Comparison of ENCODE assay signal across 16 cellular contexts in genomic region chr5:61687371-61687770, GRCh38.
"Had no signal": no experiment of that assay in that cellular context is flagged by ENCODE, and none has a peak within 500 bp of the region (broad histone marks: within the 10 kb centered on the region; RNA-seq: fewer than 3 reads in every experiment).

No MANE protein-coding gene starts in this region.

- H3K4me1 Mint-ChIP-seq: activated CD4-positive, alpha-beta T cell treated with anti-CD3 and anti-CD28 coated beads for 36 hours; activated CD8-positive, alpha-beta memory T cell treated with anti-CD3 and anti-CD28 coated beads, Interleukin-2, amount 10 ng/mL, durations not matched to agents 7 days and 5 days; T-helper 17 cell had no signal

- H3K9me3 Mint-ChIP-seq: dendritic cell treated with granulocyte-macrophage colony-stimulating factor and Interleukin-4, amounts not matched to agents 40 ng/mL and 50 ng/mL, for 4 days had no signal

- H3K9ac ChIP-seq: parathyroid adenoma had no signal

- H3K9me3 ChIP-seq: transverse colon had no signal

- H2AFZ ChIP-seq: parathyroid adenoma had no signal

- H3K4me1 ChIP-seq: parathyroid adenoma had no signal

- H3K27me3 ChIP-seq: transverse colon had no signal

- H3K4me3 Mint-ChIP-seq: activated CD4-positive, alpha-beta memory T cell treated with anti-CD3 and anti-CD28 coated beads for 36 hours; activated CD4-positive, alpha-beta T cell treated with anti-CD3 and anti-CD28 coated beads for 36 hours; activated CD8-positive, alpha-beta memory T cell treated with anti-CD3 and anti-CD28 coated beads, Interleukin-2, amount 10 ng/mL, durations not matched to agents 7 days and 5 days; activated naive CD4-positive, alpha-beta T cell treated with anti-CD3 and anti-CD28 coated beads for 36 hours; dendritic cell treated with granulocyte-macrophage colony-stimulating factor and Interleukin-4, amounts not matched to agents 40 ng/mL and 50 ng/mL, for 4 days; T-helper 17 cell had no signal

- H3K27ac Mint-ChIP-seq: activated CD4-positive, alpha-beta memory T cell treated with anti-CD3 and anti-CD28 coated beads for 36 hours; activated CD4-positive, alpha-beta T cell treated with anti-CD3 and anti-CD28 coated beads for 36 hours; activated CD8-positive, alpha-beta memory T cell treated with anti-CD3 and anti-CD28 coated beads, Interleukin-2, amount 10 ng/mL, durations not matched to agents 7 days and 5 days; activated naive CD4-positive, alpha-beta T cell treated with anti-CD3 and anti-CD28 coated beads for 36 hours; activated T-helper 2 cell treated with anti-CD3 and anti-CD28 coated beads, Interferon-gamma antibody, Interleukin-2, Interleukin-4, amounts not matched to agents 10 μg/mL and 5 μg/mL and 100 μg/mL, durations not matched to agents 14 hours and 24 hours and 36 hours; dendritic cell treated with granulocyte-macrophage colony-stimulating factor and Interleukin-4, amounts not matched to agents 40 ng/mL and 50 ng/mL, for 4 days; T-helper 17 cell had no signal

- H3K36me3 Mint-ChIP-seq: activated CD4-positive, alpha-beta memory T cell treated with anti-CD3 and anti-CD28 coated beads for 36 hours; activated CD8-positive, alpha-beta memory T cell treated with anti-CD3 and anti-CD28 coated beads, Interleukin-2, amount 10 ng/mL, durations not matched to agents 7 days and 5 days had no signal

- H3K27ac ChIP-seq: parathyroid adenoma had no signal

- H3K36me3 ChIP-seq: transverse colon had no signal

- ATAC-seq: activated CD4-positive, alpha-beta T cell treated with anti-CD3 and anti-CD28 coated beads for 36 hours; activated CD8-positive, alpha-beta memory T cell treated with anti-CD3 and anti-CD28 coated beads, Interleukin-2, amount 10 ng/mL, durations not matched to agents 7 days and 5 days; T-helper 17 cell had no signal

- H3K79me2 ChIP-seq: parathyroid adenoma had no signal

- DNase-seq: activated CD4-positive, alpha-beta memory T cell treated with anti-CD3 and anti-CD28 coated beads for 36 hours; activated CD4-positive, alpha-beta T cell treated with anti-CD3 and anti-CD28 coated beads for 36 hours; activated CD8-positive, alpha-beta memory T cell treated with anti-CD3 and anti-CD28 coated beads, Interleukin-2, amount 10 ng/mL, durations not matched to agents 7 days and 5 days; activated naive CD4-positive, alpha-beta T cell treated with anti-CD3 and anti-CD28 coated beads for 36 hours; activated T-cell treated with anti-CD3 and anti-CD28 coated beads, Interleukin-2, amount 50 U/mL, for 1 hour; midbrain; small intestine; stimulated activated CD4-positive, alpha-beta T cell treated with anti-CD3 and anti-CD28 coated beads, Interleukin-4, amount 100 ng/mL, for 4 hours; stimulated activated CD8-positive, alpha-beta memory T cell treated with anti-CD3 and anti-CD28 coated beads, Interleukin-4, amount 100 ng/mL, for 48 hours; stimulated activated naive CD4-positive, alpha-beta T cell treated with Interleukin-2 at 50 U/mL for 16 hours; substantia nigra; T-helper 17 cell; transverse colon had no signal
